9 cellular contexts compared by ENCODE assay signal in the genomic region with DNA sequence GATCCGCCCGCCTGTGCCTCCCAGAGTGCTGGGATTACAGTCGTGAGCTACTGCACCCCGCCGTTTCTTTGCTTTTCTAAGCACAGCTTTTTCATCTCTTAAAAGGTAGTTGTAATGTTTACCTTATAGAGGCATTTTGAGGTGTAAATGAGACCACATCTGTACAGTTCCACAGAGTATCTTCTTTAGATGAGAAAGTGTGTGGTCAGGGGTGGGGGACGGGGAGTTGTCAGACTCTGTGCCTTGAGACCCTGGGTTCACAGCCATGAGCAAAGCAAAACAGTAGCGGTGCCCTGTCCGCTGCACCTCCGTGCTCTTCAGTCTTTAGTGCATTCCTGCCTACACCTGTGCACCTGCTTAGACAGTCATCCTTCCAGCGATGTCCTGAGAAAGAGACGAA.
"Had no signal": no experiment of that assay in that cellular context is flagged by ENCODE, and none has a peak within 500 bp of the region (broad histone marks: within the 10 kb centered on the region; RNA-seq: fewer than 3 reads in every experiment).

No MANE protein-coding gene starts in this region.

- H3K9me3 Mint-ChIP-seq: HFFc6 had no signal

- DNase-seq: GM23248, GOT3, H7, HFFc6, IMR-90, KG1 had no signal

- FAIRE-seq: HTR-8/SVneo, K562 had no signal

- ATAC-seq: HCT116, K562 had no signal

- H3K27ac Mint-ChIP-seq: HFFc6 had no signal

- H3K4me3 Mint-ChIP-seq: HFFc6 had no signal
